18 cellular contexts compared by ENCODE assay signal in genomic region chrX:132745593-132745992, GRCh38.
DNase-seq lines count a peak whose midpoint lies in the region; ATAC-seq, FAIRE-seq and TF ChIP-seq lines count a peak whose summit lies in the region.
"Had no signal": no experiment of that assay in that cellular context is flagged by ENCODE, and none has a peak within 500 bp of the region (broad histone marks: within the 10 kb centered on the region; RNA-seq: fewer than 3 reads in every experiment).

No MANE protein-coding gene starts in this region.

- H3K4me2 ChIP-seq in GM12878 (ENCODE audit: control insufficient read depth, insufficient read depth) = no peak overlapping the region
- H3K4me2 ChIP-seq: BLaER1 had no signal

- DNase-seq in GM12878 (ENCODE audit: low read depth, low spot score) = no peak
- peak; percentile 47 for DNase-seq in renal cortical epithelial cell (ENCODE audit: low read depth)
- peak; percentile 4 for DNase-seq in stromal cell of bone marrow (ENCODE audit: low read depth)
- DNase-seq in effector CD8-positive, alpha-beta T cell (lab: John Stamatoyannopoulos, UW) = no peak
- no peak for DNase-seq in Kasumi-1 (lab: John Stamatoyannopoulos, UW)
- DNase-seq: Caco-2; CD4-positive, CD25-positive, alpha-beta regulatory T cell; CD8-positive, alpha-beta T cell; DMS153; DND-41; GOT3; H7; HCEC 1CT had no signal

- no peaks in the 10 kb centered on the region for H4K20me1 ChIP-seq in GM12878 (ENCODE audit: control insufficient read depth, insufficient read depth)

- in situ Hi-C loops in GM12878 (cut with MboI) = no loop called here

- no TSS peak for BruUV-seq in GM12878 (replicated peaks; lab: Mats Ljungman, UMichigan)

- no peaks in the 10 kb centered on the region for H3K79me2 ChIP-seq in GM12878 (ENCODE audit: control insufficient read depth, insufficient read depth, low read length)

- SMC1A ChIA-PET in GM12878 (lab: Charles Lee; ENCODE audit: uncharacterized antibody, unreplicated experiment) = no interaction called here

- no peak for TF ChIP-seq CTCF in GM12878 (IDR thresholded peaks at IDR 0.05 in 2 of 3, conservative IDR thresholded peaks at IDR 0.05 in 1 of 3; ENCODE audit: control insufficient read depth in 2 of 3, extremely low read depth in 1 of 3, insufficient read depth in 1 of 3, low read depth in 3 of 3, low read length in 3 of 3)

- no peaks in the 10 kb centered on the region for H3K9me3 ChIP-seq in GM12878 (replicated peaks; ENCODE audit: control insufficient read depth, insufficient read depth, low read length)
- H3K9me3 ChIP-seq: BLaER1, Caco-2 had no signal

- ATAC-seq in GM12878 = peak; percentile 56
- no peak for ATAC-seq in GM21423 (IDR thresholded peaks at IDR 0.05; ENCODE audit: unreplicated experiment)
- ATAC-seq: CD8-positive, alpha-beta T cell had no signal

- H3K36me3 ChIP-seq in GM12878 (ENCODE audit: control insufficient read depth in 2 of 2, insufficient read depth in 2 of 2, low read length in 1 of 2) = no peaks in the 10 kb centered on the region
- H3K36me3 ChIP-seq: BLaER1 had no signal

- H3K27me3 ChIP-seq in GM12878 (replicated peaks in 1 of 2; ENCODE audit: control insufficient read depth in 2 of 2, insufficient read depth in 2 of 2, low read length in 1 of 2) = no peaks in the 10 kb centered on the region

- no peak overlapping the region for H3K4me3 ChIP-seq in GM12878
- H3K4me3 ChIP-seq: BLaER1 had no signal

- CTCF ChIA-PET in GM12878 (lab: Yijun Ruan, JAX) = no interaction called here

- no peak for TF ChIP-seq RAD21 in GM12878 (IDR thresholded peaks at IDR 0.05; ENCODE audit: insufficient read depth, low read depth, low read length)

- RAD21 ChIA-PET in GM12878 (lab: Charles Lee; ENCODE audit: unreplicated experiment) = no interaction called here

- POLR2A ChIA-PET in GM12878 (lab: Charles Lee) = no interaction called here

- H3K4me1 ChIP-seq in GM12878 (ENCODE audit: control insufficient read depth, insufficient read depth, low read length) = no peaks in the 10 kb centered on the region
- H3K4me1 ChIP-seq: Caco-2 had no signal

- H3K27ac ChIP-seq in GM12878 (ENCODE audit: control insufficient read depth, insufficient read depth) = no peak overlapping the region
- H3K27ac ChIP-seq: BLaER1, C4-2B had no signal

- no peak for FAIRE-seq in GM12878 (lab: Jason Lieb, UNC)
- FAIRE-seq: G401.6, GM19239 had no signal

- WGBS in GM12878 (ENCODE audit: insufficient coverage, insufficient replicate concordance, low lambda C conversion rate, missing lambda C conversion rate) = 26% methylated on average over 2 of the region's 2 CpGs

- TF ChIP-seq EP300 in GM12878 (IDR thresholded peaks at IDR 0.05; ENCODE audit: borderline replicate concordance in 1 of 2, control insufficient read depth in 1 of 2, low read depth in 2 of 2, low read length in 2 of 2) = no peak

- intact Hi-C loops in GM12878 (cut with micrococcal nuclease; ENCODE audit: unreplicated experiment) = no loop called here

- no peak overlapping the region for H2AFZ ChIP-seq in GM12878 (ENCODE audit: control insufficient read depth, low read depth, low read length)

- H3K9ac ChIP-seq in GM12878 (ENCODE audit: control insufficient read depth, insufficient read depth, low read length) = no peak overlapping the region
- H3K9ac ChIP-seq: BLaER1 had no signal

- TF ChIP-seq POLR2A in GM12878 (IDR thresholded peaks at IDR 0.05; ENCODE audit: low read depth, low read length) = no peak

TF ChIP-seq in GM12878, 131 proteins besides CTCF, POLR2A, EP300 and RAD21:
- TF ChIP-seq USF1 (IDR thresholded peaks at IDR 0.05; ENCODE audit: borderline replicate concordance, extremely low read length, insufficient read depth, low read depth, low read length) = no peak
- peak; percentile 35; the same call in 1 of the 2 replicates for TF ChIP-seq NR2F1 (conservative IDR thresholded peaks at IDR 0.05)
- no peak for TF ChIP-seq LARP7 (IDR thresholded peaks at IDR 0.05)
- TF ChIP-seq ZNF687 (IDR thresholded peaks at IDR 0.05) = no peak
- TF ChIP-seq PAX8 (IDR thresholded peaks at IDR 0.05) = no peak

Comparison
In these comparisons a context has a peak if more than half of its experiments do, and no peak if none do; other contexts are left out.
1. DNase-seq: peak in renal cortical epithelial cell (single experiment) and stromal cell of bone marrow (single experiment); none in GM12878 (single experiment), effector CD8-positive, alpha-beta T cell (single experiment) and Kasumi-1 (0 of 2).